Comparison of ENCODE assay signal across 1 cellular context in the genomic region with DNA sequence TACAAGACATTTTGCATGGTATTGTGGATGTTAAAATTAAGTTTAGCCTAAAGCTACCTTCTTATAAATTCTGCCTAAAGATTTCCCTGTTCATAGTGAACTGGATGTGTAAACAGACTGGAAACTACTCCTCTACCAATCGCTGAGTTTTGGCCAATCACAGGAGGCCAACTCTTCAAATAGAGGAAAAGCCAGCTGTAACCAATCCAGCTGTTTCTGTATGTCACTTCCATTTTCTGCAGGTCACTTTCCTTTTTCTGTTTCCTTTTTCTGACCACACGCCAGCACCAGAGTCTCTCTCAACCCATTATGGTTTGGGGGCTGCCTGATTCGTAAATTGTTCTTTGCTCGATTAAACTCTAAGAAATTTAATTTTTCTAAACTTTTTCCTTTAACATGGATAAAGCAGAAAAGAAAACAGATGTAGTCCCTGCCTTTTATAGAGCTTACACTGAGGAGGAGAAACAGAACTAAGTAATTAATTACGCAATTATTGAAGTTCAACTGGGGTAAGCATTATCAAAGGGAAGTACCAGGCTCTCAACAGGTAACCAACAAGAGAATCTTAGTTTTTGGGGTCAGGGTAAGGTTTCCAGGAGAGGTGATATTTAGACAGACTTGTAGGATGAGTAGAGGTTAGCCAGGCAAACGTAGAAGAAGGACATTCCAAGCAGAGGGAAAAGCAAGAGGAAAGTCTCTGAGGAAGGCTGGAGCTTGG.
TF ChIP-seq lines count a peak whose summit lies in the region.

No MANE protein-coding gene starts in this region.

TF ChIP-seq in H1, 55 proteins besides CTCF, POLR2A, EP300 and RAD21:
- TF ChIP-seq CEBPB (IDR thresholded peaks at IDR 0.05; ENCODE audit: low read depth, low read length): peak; percentile 38; the same call in 1 of the 2 replicates
- no peak for TF ChIP-seq GTF2F1 (IDR thresholded peaks at IDR 0.05; ENCODE audit: borderline replicate concordance, low read depth, low read length)
